Comparison of ENCODE assay signal across 17 cellular contexts in the genomic region with DNA sequence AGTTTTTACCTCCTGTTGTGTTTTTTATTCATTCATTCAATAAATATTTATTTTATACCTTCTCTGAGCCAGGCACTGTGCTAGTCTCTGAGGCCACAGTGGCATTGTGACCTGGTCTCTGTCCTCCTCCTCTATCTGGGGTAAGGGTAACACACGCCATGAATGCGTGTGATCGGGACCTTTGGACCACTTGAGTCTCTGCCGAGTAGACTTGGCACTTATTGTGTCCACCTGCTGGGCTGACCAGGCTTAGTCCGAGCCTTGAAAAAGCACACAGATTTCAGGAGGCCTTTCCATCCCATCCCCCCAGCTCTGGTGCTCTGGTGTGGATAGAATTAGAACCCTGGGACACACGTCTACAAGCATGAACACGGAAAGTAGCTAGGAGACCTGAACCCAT. TPM values are rescaled to one million over a fixed set of nuclear protein-coding genes. Genes with fewer than 3 reads are reported as not detected.
DNase-seq lines count a peak whose midpoint lies in the region; ATAC-seq, FAIRE-seq and TF ChIP-seq lines count a peak whose summit lies in the region.
"Had no signal": no experiment of that assay in that cellular context is flagged by ENCODE, and none has a peak within 500 bp of the region (broad histone marks: within the 10 kb centered on the region; RNA-seq: fewer than 3 reads in every experiment).

No MANE protein-coding gene starts in this region.

- dilution Hi-C loops in endothelial cell of umbilical vein (cut with MboI; ENCODE audit: extremely low pct_ligation_motif_present, low sequenced_read_pairs) = no loop called here

- POLR2A ChIA-PET in endothelial cell of umbilical vein (lab: Charles Lee) = interaction anchor here (1.3 kb wide), 1 partner anchor 122 kb away, joined by 3 read pairs; the partner anchor contains the start of gene DUSP1
- POLR2A ChIA-PET in activated CD4-positive, alpha-beta memory T cell treated with anti-CD3 and anti-CD28 coated beads for 36 hours (lab: Charles Lee) = no interaction called here

- H3K23ac ChIP-seq in mesenchymal stem cell (ENCODE audit: low read length in 2 of 2) = no peak overlapping the region

- H3K9ac ChIP-seq in endothelial cell of umbilical vein (replicated peaks; ENCODE audit: extremely low read depth, insufficient read depth, low read length) = peak overlapping the region; percentile 23
- H3K9ac ChIP-seq in mesenchymal stem cell (ENCODE audit: low read length) = peak overlapping the region; percentile 69
- peak overlapping the region; percentile 69 to 72 for H3K9ac ChIP-seq in stomach smooth muscle (ENCODE audit: low read length in 2 of 2)

- no peak overlapping the region for H3K4ac ChIP-seq in mesenchymal stem cell (ENCODE audit: low read depth in 1 of 2, low read length in 2 of 2)

- H3K27ac Mint-ChIP-seq in GM23338 = no peak overlapping the region
- H3K27ac Mint-ChIP-seq in activated CD4-positive, alpha-beta memory T cell treated with anti-CD3 and anti-CD28 coated beads for 36 hours = no peak overlapping the region
- H3K27ac Mint-ChIP-seq: activated naive CD8-positive, alpha-beta T cell treated with anti-CD3 and anti-CD28 coated beads for 36 hours; dendritic cell treated with granulocyte-macrophage colony-stimulating factor and Interleukin-4, amounts not matched to agents 40 ng/mL and 50 ng/mL, for 4 days; WTC11 had no signal

- no peak overlapping the region for H2BK120ac ChIP-seq in mesenchymal stem cell (ENCODE audit: low read depth, low read length)

- no peak overlapping the region for H3K4me3 Mint-ChIP-seq in GM23338
- H3K4me3 Mint-ChIP-seq in activated CD4-positive, alpha-beta memory T cell treated with anti-CD3 and anti-CD28 coated beads for 36 hours = no peak overlapping the region
- H3K4me3 Mint-ChIP-seq: activated naive CD8-positive, alpha-beta T cell treated with anti-CD3 and anti-CD28 coated beads for 36 hours; dendritic cell treated with granulocyte-macrophage colony-stimulating factor and Interleukin-4, amounts not matched to agents 40 ng/mL and 50 ng/mL, for 4 days; natural killer cell; WTC11 had no signal

- H3K27me3 ChIP-seq in GM23338 (ENCODE audit: insufficient read depth) = no peaks in the 10 kb centered on the region
- no peaks in the 10 kb centered on the region for H3K27me3 ChIP-seq in endothelial cell of umbilical vein (ENCODE audit: control insufficient read depth in 2 of 2, insufficient read depth in 2 of 2, low read length in 2 of 2)
- no peaks in the 10 kb centered on the region for H3K27me3 ChIP-seq in mesenchymal stem cell (ENCODE audit: control insufficient read depth in 1 of 2, insufficient read depth in 1 of 2, low read length in 2 of 2)
- no peaks in the 10 kb centered on the region for H3K27me3 ChIP-seq in stomach smooth muscle (ENCODE audit: control insufficient read depth in 1 of 2, insufficient read depth in 2 of 2, low read length in 2 of 2)

- H4K91ac ChIP-seq in mesenchymal stem cell (ENCODE audit: low read length) = no peak overlapping the region

- H3K4me3 ChIP-seq in GM23338 (no peak overlapping the region), endothelial cell of umbilical vein (replicated peaks in 1 of 3; ENCODE audit: insufficient read depth in 1 of 3, low read depth in 1 of 3, low read length in 3 of 3) (no peak overlapping the region), mesenchymal stem cell (ENCODE audit: insufficient read depth in 1 of 2, low read depth in 1 of 2, low read length in 2 of 2) (no peak overlapping the region), stomach smooth muscle (ENCODE audit: low read length in 2 of 2) (no peak overlapping the region)
- H3K4me3 ChIP-seq: skin epidermis had no signal

- peaks cover 1% of the 10 kb centered on the region for H3K4me1 Mint-ChIP-seq in GM23338
- H3K4me1 Mint-ChIP-seq in activated CD4-positive, alpha-beta memory T cell treated with anti-CD3 and anti-CD28 coated beads for 36 hours (ENCODE audit: low read depth) = peaks cover 8% of the 10 kb centered on the region
- H3K4me1 Mint-ChIP-seq: WTC11 had no signal

- H3K27ac ChIP-seq in GM23338 (ENCODE audit: low read depth) (peak overlapping the region; percentile 6; the same call in 1 of the 2 replicates), endothelial cell of umbilical vein (ENCODE audit: insufficient read depth, low read depth, low read length) (peak overlapping the region; percentile 81), mesenchymal stem cell (ENCODE audit: low read length, poor library complexity, severe bottlenecking) (no peak overlapping the region), stomach smooth muscle (ENCODE audit: low read length) (peak overlapping the region; percentile 98)

- no peak for TF ChIP-seq CTCF in GM23338 (conservative IDR thresholded peaks at IDR 0.05; ENCODE audit: low read depth in 2 of 2)
- TF ChIP-seq CTCF in endothelial cell of umbilical vein (IDR thresholded peaks at IDR 0.05; ENCODE audit: extremely low read depth in 1 of 2, insufficient read depth in 1 of 2, low read depth in 1 of 2, low read length in 2 of 2) = no peak

- peaks cover 45% of the 10 kb centered on the region for H3K36me3 Mint-ChIP-seq in GM23338 (ENCODE audit: low read depth)
- no peaks in the 10 kb centered on the region for H3K36me3 Mint-ChIP-seq in activated CD4-positive, alpha-beta memory T cell treated with anti-CD3 and anti-CD28 coated beads for 36 hours
- H3K36me3 Mint-ChIP-seq: natural killer cell had no signal

- peaks cover 4% of the 10 kb centered on the region; the same call in 1 of the 2 replicates for H4K20me1 ChIP-seq in GM23338 (replicated peaks; ENCODE audit: insufficient read depth)
- H4K20me1 ChIP-seq in endothelial cell of umbilical vein (replicated peaks; ENCODE audit: control insufficient read depth, extremely low read depth, insufficient read depth, low read length) = no peaks in the 10 kb centered on the region

- no peaks in the 10 kb centered on the region for H3K9me1 ChIP-seq in endothelial cell of umbilical vein (replicated peaks; ENCODE audit: control insufficient read depth, extremely low read depth, insufficient read depth, low read length)

- no TSS peak for BruUV-seq in endothelial cell of umbilical vein (replicated peaks; lab: Mats Ljungman, UMichigan)

- no peaks in the 10 kb centered on the region for H3K79me2 ChIP-seq in GM23338 (replicated peaks; ENCODE audit: insufficient read depth)
- no peaks in the 10 kb centered on the region for H3K79me2 ChIP-seq in endothelial cell of umbilical vein (ENCODE audit: control insufficient read depth, insufficient read depth, low read length)

- ATAC-seq in GM23338 (no peak), HG03442 (IDR thresholded peaks at IDR 0.05; ENCODE audit: unreplicated experiment) (no peak), HG03457 (IDR thresholded peaks at IDR 0.05; ENCODE audit: unreplicated experiment) (no peak)
- ATAC-seq: natural killer cell, WTC11 had no signal

- no peaks in the 10 kb centered on the region for H3K4me1 ChIP-seq in GM23338 (ENCODE audit: insufficient read depth)
- H3K4me1 ChIP-seq in endothelial cell of umbilical vein (ENCODE audit: control insufficient read depth, extremely low read depth, insufficient read depth, low read length) = peaks cover 35% of the 10 kb centered on the region
- H3K4me1 ChIP-seq in mesenchymal stem cell (ENCODE audit: control insufficient read depth, insufficient read depth, low read depth, low read length) = peaks cover 15% of the 10 kb centered on the region
- H3K4me1 ChIP-seq in stomach smooth muscle (ENCODE audit: control insufficient read depth, insufficient read depth, low read length) = peaks cover 64% of the 10 kb centered on the region

- FAIRE-seq in endothelial cell of umbilical vein (lab: Jason Lieb, UNC) = no peak

- no peak for TF ChIP-seq POLR2A in endothelial cell of umbilical vein (IDR thresholded peaks at IDR 0.05; ENCODE audit: low read depth, low read length)

- intact Hi-C loops in endothelial cell of umbilical vein (cut with micrococcal nuclease) = loop anchor here (1.0 kb wide), 1 partner anchor 33 kb away; no protein-coding TSS in a partner anchor
- intact Hi-C loops in activated CD4-positive, alpha-beta memory T cell treated with anti-CD3 and anti-CD28 coated beads for 36 hours (cut with micrococcal nuclease) = no loop called here

- peaks cover 18% of the 10 kb centered on the region for H3K79me1 ChIP-seq in mesenchymal stem cell (replicated peaks; ENCODE audit: low read length, poor library complexity, severe bottlenecking)

- H4K8ac ChIP-seq in mesenchymal stem cell (ENCODE audit: low read length) = no peak overlapping the region

- H3K18ac ChIP-seq in mesenchymal stem cell (ENCODE audit: low read depth in 1 of 2, low read length in 2 of 2) = no peak overlapping the region

- peak overlapping the region in 1 of 2 experiments; percentile 11 for H2BK12ac ChIP-seq in mesenchymal stem cell (ENCODE audit: low read length in 2 of 2)

- DNase-seq in GM23338 (ENCODE audit: low spot score) (no peak), endothelial cell of umbilical vein (ENCODE audit: low read depth, low spot score) (no peak), mesenchymal stem cell (no peak), NOMO-1 treated with DMSO at 0.1 percent for 48 hours (lab: John Stamatoyannopoulos, UW; ENCODE audit: unreplicated experiment) (no peak)
- DNase-seq in activated CD4-positive, alpha-beta memory T cell treated with anti-CD3 and anti-CD28 coated beads for 36 hours = no peak
- DNase-seq: activated CD8-positive, alpha-beta memory T cell treated with anti-CD3 and anti-CD28 coated beads, Interleukin-2, amount 50 U/mL, for 4 hours; activated naive CD8-positive, alpha-beta T cell treated with anti-CD3 and anti-CD28 coated beads for 36 hours; AML-193; DMS 273 treated with DMSO at 0.1 percent for 48 hours; natural killer cell; NCI-H2227 treated with DMSO at 0.1 percent for 48 hours had no signal

- H3K9me3 Mint-ChIP-seq in GM23338 = no peaks in the 10 kb centered on the region
- H3K9me3 Mint-ChIP-seq in activated CD4-positive, alpha-beta memory T cell treated with anti-CD3 and anti-CD28 coated beads for 36 hours = no peaks in the 10 kb centered on the region
- H3K9me3 Mint-ChIP-seq: activated naive CD8-positive, alpha-beta T cell treated with anti-CD3 and anti-CD28 coated beads for 36 hours; dendritic cell treated with granulocyte-macrophage colony-stimulating factor and Interleukin-4, amounts not matched to agents 40 ng/mL and 50 ng/mL, for 4 days; natural killer cell; WTC11 had no signal

- H3K9me3 ChIP-seq in endothelial cell of umbilical vein (replicated peaks; ENCODE audit: control insufficient read depth, insufficient read depth, low read length) = no peaks in the 10 kb centered on the region
- no peaks in the 10 kb centered on the region for H3K9me3 ChIP-seq in mesenchymal stem cell (ENCODE audit: control insufficient read depth, low read length)
- H3K9me3 ChIP-seq in stomach smooth muscle (ENCODE audit: control insufficient read depth in 2 of 2, low read length in 2 of 2) = no peaks in the 10 kb centered on the region

- peak overlapping the region; percentile 57 for H2AK5ac ChIP-seq in mesenchymal stem cell (ENCODE audit: low read length, severe bottlenecking)

- no peak overlapping the region for H3K14ac ChIP-seq in mesenchymal stem cell (ENCODE audit: low read length in 2 of 2)

- H3K4me2 ChIP-seq in GM23338 (no peak overlapping the region), endothelial cell of umbilical vein (ENCODE audit: insufficient read depth, low read length) (no peak overlapping the region), mesenchymal stem cell (ENCODE audit: low read length, poor library complexity, severe bottlenecking) (no peak overlapping the region)

- CTCF ChIA-PET in endothelial cell of umbilical vein (lab: Charles Lee) = interaction anchor here (1.0 to 1.8 kb wide), 3 partner anchors 11 to 178 kb away, joined by 3 to 5 read pairs (median 4); no protein-coding TSS in a partner anchor
- CTCF ChIA-PET in activated CD4-positive, alpha-beta memory T cell treated with anti-CD3 and anti-CD28 coated beads for 36 hours (lab: Charles Lee) = no interaction called here

- H3K27me3 Mint-ChIP-seq in GM23338 (ENCODE audit: insufficient read depth, low read depth, poor library complexity) = peaks cover 4% of the 10 kb centered on the region
- H3K27me3 Mint-ChIP-seq in activated CD4-positive, alpha-beta memory T cell treated with anti-CD3 and anti-CD28 coated beads for 36 hours = no peaks in the 10 kb centered on the region
- H3K27me3 Mint-ChIP-seq: activated naive CD8-positive, alpha-beta T cell treated with anti-CD3 and anti-CD28 coated beads for 36 hours; dendritic cell treated with granulocyte-macrophage colony-stimulating factor and Interleukin-4, amounts not matched to agents 40 ng/mL and 50 ng/mL, for 4 days had no signal

- H3K9me2 ChIP-seq in GM23338 (ENCODE audit: insufficient read depth) = no peaks in the 10 kb centered on the region

- no peak overlapping the region for H2BK5ac ChIP-seq in mesenchymal stem cell (ENCODE audit: low read depth, low read length, poor library complexity, severe bottlenecking)

- no peaks in the 10 kb centered on the region for H3F3A ChIP-seq in GM23338 (replicated peaks; ENCODE audit: low read depth)

- H2AFZ ChIP-seq in GM23338 (no peak overlapping the region), endothelial cell of umbilical vein (ENCODE audit: low read depth, low read length) (no peak overlapping the region), mesenchymal stem cell (ENCODE audit: low read depth, low read length) (no peak overlapping the region)

- no peak overlapping the region for H2BK15ac ChIP-seq in mesenchymal stem cell (ENCODE audit: low read depth, poor library complexity, severe bottlenecking)

- no peaks in the 10 kb centered on the region; the same call in 1 of the 2 replicates for H3K36me3 ChIP-seq in GM23338 (ENCODE audit: insufficient read depth)
- no peaks in the 10 kb centered on the region for H3K36me3 ChIP-seq in endothelial cell of umbilical vein (ENCODE audit: control insufficient read depth in 2 of 2, extremely low read depth in 1 of 2, insufficient read depth in 2 of 2, low read length in 2 of 2)
- H3K36me3 ChIP-seq in mesenchymal stem cell (ENCODE audit: control insufficient read depth in 1 of 2, insufficient read depth in 2 of 2, low read depth in 1 of 2, low read length in 2 of 2) = peaks cover 23 to 63% of the 10 kb centered on the region in 2 experiments
- peaks cover 6 to 11% of the 10 kb centered on the region in 2 donors for H3K36me3 ChIP-seq in stomach smooth muscle (ENCODE audit: control insufficient read depth in 2 of 2, insufficient read depth in 2 of 2, low read length in 2 of 2)

- 96% methylated on average over 7 of the region's 7 CpGs for WGBS in mesenchymal stem cell

RNA-seq across cellular contexts. Expression of gene ERGIC1, which starts 58.7 kb away (rescaled TPM):
- total RNA-seq in GM23338 (2014; rRNA removed; shearing (Covaris generic)) = 92.2 and 99.9 TPM in 2 replicates
- 21.2 and 25.2 TPM in 2 replicates for polyA plus RNA-seq in GM23338 (2016; fragmentation: Nextera tagmentation; extraction: Ambion mirVana)
- 105 and 118 TPM in 2 replicates for total RNA-seq in endothelial cell of umbilical vein
- 109 and 115 TPM in 2 replicates for polyA plus RNA-seq in endothelial cell of umbilical vein
- polyA plus RNA-seq in endothelial cell of umbilical vein (2011; cell fraction: cytosol; rRNA removed) = 84.9 and 98.4 TPM in 2 replicates
- polyA plus RNA-seq in endothelial cell of umbilical vein (2011; cell fraction: nucleus; rRNA removed) = 63.2 and 75.9 TPM in 2 replicates
- polyA plus RNA-seq in endothelial cell of umbilical vein (2012) = 101 and 105 TPM in 2 replicates
- 189 and 212 TPM in 2 replicates for polyA minus RNA-seq in endothelial cell of umbilical vein
- polyA minus RNA-seq in endothelial cell of umbilical vein (2011; cell fraction: cytosol; rRNA and poly(A)+ RNA removed) = 41.4 TPM
- polyA minus RNA-seq in endothelial cell of umbilical vein (2011; cell fraction: nucleus; rRNA and poly(A)+ RNA removed) = 62.9 and 76.6 TPM in 2 replicates
- polyA plus RNA-seq in mesenchymal stem cell (2013, experiment 1 of 2) = 143 TPM
- 140 TPM for polyA plus RNA-seq in mesenchymal stem cell (2013, experiment 2 of 2)
- 10 to 100 TPM; 41.9 to 42.7 TPM for total RNA-seq in activated CD4-positive, alpha-beta memory T cell treated with anti-CD3 and anti-CD28 coated beads for 36 hours
